In genomic region chr5:135138116-135138850, GRCh38 we compare ENCODE assay signal across 1 cellular context.
TF ChIP-seq lines count a peak whose summit lies in the region.

No MANE protein-coding gene starts in this region.

TF ChIP-seq in IMR-90, 13 proteins besides CTCF, POLR2A, EP300 and RAD21 (continued from another document):
- TF ChIP-seq USF2 (IDR thresholded peaks at IDR 0.05; ENCODE audit: low read depth, low read length) (no peak), BHLHE40 (IDR thresholded peaks at IDR 0.05; ENCODE audit: low read depth, low read length) (no peak), MXI1 (IDR thresholded peaks at IDR 0.05; ENCODE audit: borderline replicate concordance, low read depth, low read length) (no peak), NFE2L2 (IDR thresholded peaks at IDR 0.05; ENCODE audit: low read depth, low read length) (no peak), ELK1 (IDR thresholded peaks at IDR 0.05; ENCODE audit: borderline replicate concordance, low read depth, low read length) (no peak)
